ENCODE assay signal across 9 cellular contexts in genomic region chr17:48611681-48612455, GRCh38. TPM values are rescaled to one million over a fixed set of nuclear protein-coding genes. Genes with fewer than 3 reads are reported as not detected.
A peak's percentile ranks its signal among the peaks of the same experiment; 100 is the strongest.
DNase-seq lines count a peak whose midpoint lies in the region; ATAC-seq and TF ChIP-seq lines count a peak whose summit lies in the region.
"Had no signal": no experiment of that assay in that cellular context is flagged by ENCODE, and none has a peak within 500 bp of the region (broad histone marks: within the 10 kb centered on the region; RNA-seq: fewer than 3 reads in every experiment).

No MANE protein-coding gene starts in this region.

- intact Hi-C loops in activated T-helper 2 cell treated with anti-CD3 and anti-CD28 coated beads, Interferon-gamma antibody, Interleukin-2, Interleukin-4, amounts not matched to agents 10 μg/mL and 5 μg/mL and 100 μg/mL, durations not matched to agents 14 hours and 24 hours and 36 hours (cut with micrococcal nuclease): loop anchor here (2.0 to 10.0 kb wide), 5 partner anchors 35 to 1353 kb away; partner anchors contain the start of genes DLX4 and IGF2BP1
- intact Hi-C loops in natural killer cell (cut with micrococcal nuclease): loop anchor here (2.0 to 10.0 kb wide), 3 partner anchors 15 to 143 kb away; partner anchors contain the start of genes PRAC1 and PRAC2

- TF ChIP-seq CTCF in natural killer cell (IDR thresholded peaks at IDR 0.05) (no peak), osteoblast (IDR thresholded peaks at IDR 0.05; ENCODE audit: extremely low read depth, low read depth, low read length) (no peak)

- no peaks in the 10 kb centered on the region for H3K36me3 Mint-ChIP-seq in activated T-helper 2 cell treated with anti-CD3 and anti-CD28 coated beads, Interferon-gamma antibody, Interleukin-2, Interleukin-4, amounts not matched to agents 10 μg/mL and 5 μg/mL and 100 μg/mL, durations not matched to agents 14 hours and 24 hours and 36 hours (ENCODE audit: low read depth)
- H3K36me3 Mint-ChIP-seq in natural killer cell: peaks cover 2% of the 10 kb centered on the region

- no peaks in the 10 kb centered on the region for H3K9me3 Mint-ChIP-seq in activated T-helper 2 cell treated with anti-CD3 and anti-CD28 coated beads, Interferon-gamma antibody, Interleukin-2, Interleukin-4, amounts not matched to agents 10 μg/mL and 5 μg/mL and 100 μg/mL, durations not matched to agents 14 hours and 24 hours and 36 hours
- H3K9me3 Mint-ChIP-seq in natural killer cell: no peaks in the 10 kb centered on the region

- peaks cover 96% of the 10 kb centered on the region for H3K27me3 ChIP-seq in osteoblast (ENCODE audit: insufficient read depth, low read length)

- H3K4me3 ChIP-seq in osteoblast (ENCODE audit: insufficient read depth, low read length): no peak overlapping the region

- DNase-seq in DMS153 (lab: John Stamatoyannopoulos, UW) (peak; percentile 63), M059J (ENCODE audit: low read depth) (peak; percentile 67), natural killer cell (no peak), superior temporal gyrus (ENCODE audit: extremely low spot score) (no peak), activated gamma-delta T cell treated with Interleukin-2 at 50 U/mL for 16 hours (no peak), osteoblast (ENCODE audit: insufficient read length, low spot score, missing footprints) (no peak)
- DNase-seq in activated T-helper 2 cell treated with anti-CD3 and anti-CD28 coated beads, Interferon-gamma antibody, Interleukin-2, Interleukin-4, amounts not matched to agents 10 μg/mL and 5 μg/mL and 100 μg/mL, durations not matched to agents 14 hours and 24 hours and 36 hours (ENCODE audit: low spot score): no peak

- H3K4me3 Mint-ChIP-seq in activated T-helper 2 cell treated with anti-CD3 and anti-CD28 coated beads, Interferon-gamma antibody, Interleukin-2, Interleukin-4, amounts not matched to agents 10 μg/mL and 5 μg/mL and 100 μg/mL, durations not matched to agents 14 hours and 24 hours and 36 hours (ENCODE audit: low read depth): peak overlapping the region; percentile 84
- H3K4me3 Mint-ChIP-seq in natural killer cell: peak overlapping the region; percentile 98

- H3K4me1 ChIP-seq in osteoblast (ENCODE audit: insufficient read depth, low read length): no peaks in the 10 kb centered on the region

- H3K9me3 ChIP-seq in osteoblast (ENCODE audit: low read depth, low read length): no peaks in the 10 kb centered on the region

- no peaks in the 10 kb centered on the region for H3K79me2 ChIP-seq in osteoblast (ENCODE audit: insufficient read depth, low read length)

- H3K27me3 Mint-ChIP-seq in activated T-helper 2 cell treated with anti-CD3 and anti-CD28 coated beads, Interferon-gamma antibody, Interleukin-2, Interleukin-4, amounts not matched to agents 10 μg/mL and 5 μg/mL and 100 μg/mL, durations not matched to agents 14 hours and 24 hours and 36 hours (ENCODE audit: low read depth): peaks cover 81% of the 10 kb centered on the region
- H3K27me3 Mint-ChIP-seq in natural killer cell (ENCODE audit: low read depth in 2 of 2): peaks cover 43 to 49% of the 10 kb centered on the region in 2 donors

- H3K4me2 ChIP-seq in osteoblast (ENCODE audit: insufficient read depth, low read length): no peak overlapping the region

- ATAC-seq in natural killer cell: peak in 2 of 3 donors; percentile 15 to 18
- ATAC-seq in HG02973 (IDR thresholded peaks at IDR 0.05; ENCODE audit: unreplicated experiment): no peak

- H3K27ac ChIP-seq in osteoblast (ENCODE audit: low read depth, low read length): no peak overlapping the region

- H2AFZ ChIP-seq in osteoblast (ENCODE audit: low read length): no peak overlapping the region

- peaks cover 31% of the 10 kb centered on the region for H3K4me1 Mint-ChIP-seq in activated T-helper 2 cell treated with anti-CD3 and anti-CD28 coated beads, Interferon-gamma antibody, Interleukin-2, Interleukin-4, amounts not matched to agents 10 μg/mL and 5 μg/mL and 100 μg/mL, durations not matched to agents 14 hours and 24 hours and 36 hours (ENCODE audit: low read depth)
- H3K4me1 Mint-ChIP-seq in natural killer cell: peaks cover 44 to 48% of the 10 kb centered on the region in 2 donors

- no peaks in the 10 kb centered on the region for H3K36me3 ChIP-seq in osteoblast (ENCODE audit: insufficient read depth, low read length)

- no peak overlapping the region for H3K27ac Mint-ChIP-seq in activated T-helper 2 cell treated with anti-CD3 and anti-CD28 coated beads, Interferon-gamma antibody, Interleukin-2, Interleukin-4, amounts not matched to agents 10 μg/mL and 5 μg/mL and 100 μg/mL, durations not matched to agents 14 hours and 24 hours and 36 hours
- peak overlapping the region; percentile 7 to 78 for H3K27ac Mint-ChIP-seq in natural killer cell

- peaks cover 4% of the 10 kb centered on the region for H4K20me1 ChIP-seq in osteoblast (ENCODE audit: insufficient read depth, low read length)

RNA-seq across cellular contexts. Expression of gene HOXB7, which starts 1.1 kb away (rescaled TPM):
- total RNA-seq in M059J (2014; rRNA removed; shearing (Covaris generic)): 20.0 and 23.3 TPM in 2 replicates
- total RNA-seq in activated T-helper 2 cell treated with anti-CD3 and anti-CD28 coated beads, Interferon-gamma antibody, Interleukin-2, Interleukin-4, amounts not matched to agents 10 μg/mL and 5 μg/mL and 100 μg/mL, durations not matched to agents 14 hours and 24 hours and 36 hours: 0.39 and 0.64 TPM in 2 replicates
- total RNA-seq in natural killer cell (1 to 10 TPM in 1 of 3 donors, under 1 TPM in 2; 0.45 to 1.4 (median 0.97) TPM), osteoblast (0.36 TPM in 1 of 2 replicates, not detected in the other)
- total RNA-seq: temporal lobe had no signal

RNA-seq across cellular contexts. Expression of gene HOXB8, which starts 3.2 kb away (rescaled TPM):
- 5.5 and 6.3 TPM in 2 replicates for total RNA-seq in M059J (2014; rRNA removed; shearing (Covaris generic))
- total RNA-seq in activated T-helper 2 cell treated with anti-CD3 and anti-CD28 coated beads, Interferon-gamma antibody, Interleukin-2, Interleukin-4, amounts not matched to agents 10 μg/mL and 5 μg/mL and 100 μg/mL, durations not matched to agents 14 hours and 24 hours and 36 hours: not detected in 2 replicates
- not detected for total RNA-seq in natural killer cell
- not detected in 2 replicates for total RNA-seq in osteoblast

RNA-seq across cellular contexts. Expression of gene HOXB6, which starts 7.1 kb away (rescaled TPM):
- 6.2 and 9.4 TPM in 2 replicates for total RNA-seq in M059J (2014; rRNA removed; shearing (Covaris generic))
- 0.52 and 0.62 TPM in 2 replicates for total RNA-seq in activated T-helper 2 cell treated with anti-CD3 and anti-CD28 coated beads, Interferon-gamma antibody, Interleukin-2, Interleukin-4, amounts not matched to agents 10 μg/mL and 5 μg/mL and 100 μg/mL, durations not matched to agents 14 hours and 24 hours and 36 hours
- total RNA-seq in natural killer cell (not detected), osteoblast (0.59 and 0.72 TPM in 2 replicates)
- total RNA-seq: temporal lobe had no signal

RNA-seq across cellular contexts. Expression of gene HOXB9, which starts 14.3 kb away (rescaled TPM):
- 10.4 and 16.3 TPM in 2 replicates for total RNA-seq in M059J (2014; rRNA removed; shearing (Covaris generic))
- total RNA-seq in activated T-helper 2 cell treated with anti-CD3 and anti-CD28 coated beads, Interferon-gamma antibody, Interleukin-2, Interleukin-4, amounts not matched to agents 10 μg/mL and 5 μg/mL and 100 μg/mL, durations not matched to agents 14 hours and 24 hours and 36 hours: 0.16 TPM in 2 replicates
- 1 to 10 TPM in 1 of 3 donors, under 1 TPM in 2; 0.12 to 1.0 (median 0.18) TPM for total RNA-seq in natural killer cell
- not detected in 2 replicates for total RNA-seq in osteoblast
- total RNA-seq: temporal lobe had no signal

RNA-seq across cellular contexts. Expression of gene HOXB5, which starts 18.3 kb away (rescaled TPM):
- 0.10 and 0.37 TPM in 2 replicates for total RNA-seq in M059J (2014; rRNA removed; shearing (Covaris generic))
- not detected in 2 replicates for total RNA-seq in activated T-helper 2 cell treated with anti-CD3 and anti-CD28 coated beads, Interferon-gamma antibody, Interleukin-2, Interleukin-4, amounts not matched to agents 10 μg/mL and 5 μg/mL and 100 μg/mL, durations not matched to agents 14 hours and 24 hours and 36 hours
- not detected for total RNA-seq in natural killer cell
- not detected in 2 replicates for total RNA-seq in osteoblast
- total RNA-seq: temporal lobe had no signal

Comparison
In these comparisons a context has a peak if more than half of its experiments do, and no peak if none do; other contexts are left out.
1. DNase-seq: peak in DMS153 (single experiment) and M059J (single experiment); none in activated T-helper 2 cell treated with anti-CD3 and anti-CD28 coated beads, Interferon-gamma antibody, Interleukin-2, Interleukin-4, amounts not matched to agents 10 μg/mL and 5 μg/mL and 100 μg/mL, durations not matched to agents 14 hours and 24 hours and 36 hours (single experiment), natural killer cell (single experiment), superior temporal gyrus (single experiment), activated gamma-delta T cell treated with Interleukin-2 at 50 U/mL for 16 hours (single experiment) and osteoblast (single experiment).